18 cellular contexts compared by ENCODE assay signal in the genomic region with DNA sequence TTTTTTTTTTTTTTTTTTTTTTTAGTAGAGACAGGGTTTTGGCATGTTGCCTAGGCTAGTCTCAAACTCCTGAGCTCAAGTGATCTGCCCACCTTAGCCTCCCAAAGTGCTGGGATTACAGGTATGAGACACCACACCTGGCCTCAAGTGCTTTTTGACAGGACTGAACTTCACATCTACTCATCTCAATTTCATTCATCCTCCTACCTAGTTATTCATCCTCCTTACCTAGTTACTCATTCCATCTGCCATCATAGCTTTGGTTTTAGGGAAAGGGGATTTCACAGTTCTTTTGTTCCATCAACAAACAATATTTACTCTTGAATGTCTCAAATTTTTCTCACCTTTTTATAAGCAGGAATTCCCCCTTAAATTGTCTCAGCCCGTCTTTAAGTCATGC.
"Had no signal": no experiment of that assay in that cellular context is flagged by ENCODE, and none has a peak within 500 bp of the region (broad histone marks: within the 10 kb centered on the region; RNA-seq: fewer than 3 reads in every experiment).

No MANE protein-coding gene starts in this region.

- H3K9me3 ChIP-seq: colonic mucosa, left lung, right lobe of liver, transverse colon, vagina had no signal

- H3K36me3 Mint-ChIP-seq: activated naive CD8-positive, alpha-beta T cell treated with anti-CD3 and anti-CD28 coated beads for 36 hours; naive thymus-derived CD4-positive, alpha-beta T cell had no signal

- H3K27ac Mint-ChIP-seq: activated naive CD8-positive, alpha-beta T cell treated with anti-CD3 and anti-CD28 coated beads for 36 hours; activated T-cell treated with anti-CD3 and anti-CD28 coated beads, Interleukin-2, amount 50 U/mL, for 24 hours; naive thymus-derived CD4-positive, alpha-beta T cell; T-helper 2 cell treated with Interferon-gamma antibody and Interleukin-4, amounts not matched to agents 5 μg/mL and 100 μg/mL, for 36 hours had no signal

- DNase-seq: activated CD4-positive, CD25-positive, alpha-beta regulatory T cell treated with anti-CD3 and anti-CD28 coated beads, Interleukin-2, amount 50 U/mL, for 72 hours; activated naive CD4-positive, alpha-beta T cell treated with Interleukin-2 at 50 U/mL for 16 hours; activated naive CD8-positive, alpha-beta T cell treated with anti-CD3 and anti-CD28 coated beads for 36 hours; activated T-cell treated with anti-CD3 and anti-CD28 coated beads, Interleukin-2, amount 50 U/mL, for 24 hours; colonic mucosa; kidney; left lung; naive thymus-derived CD4-positive, alpha-beta T cell; posterior cingulate gyrus; right lobe of liver; stimulated activated CD4-positive, alpha-beta T cell treated with anti-CD3 and anti-CD28 coated beads, Interleukin-1b, Interleukin-23, amount 100 ng/mL, for 48 hours; transverse colon; WERI-Rb-1 had no signal

- H3K27me3 Mint-ChIP-seq: activated naive CD8-positive, alpha-beta T cell treated with anti-CD3 and anti-CD28 coated beads for 36 hours had no signal

- H3K27me3 ChIP-seq: colonic mucosa, left lung, right lobe of liver, transverse colon, vagina had no signal

- H3K4me1 ChIP-seq: colonic mucosa, left lung, right lobe of liver, transverse colon, vagina had no signal

- H3K4me3 ChIP-seq: colonic mucosa, left lung, lung, right lobe of liver, skin epidermis, transverse colon, vagina had no signal

- H3K27ac ChIP-seq: colonic mucosa, left lung, right lobe of liver, skin epidermis, transverse colon, vagina, WERI-Rb-1 had no signal

- ATAC-seq: left lung; naive thymus-derived CD4-positive, alpha-beta T cell; right lobe of liver had no signal

- H3K9me3 Mint-ChIP-seq: activated naive CD8-positive, alpha-beta T cell treated with anti-CD3 and anti-CD28 coated beads for 36 hours; activated T-cell treated with anti-CD3 and anti-CD28 coated beads, Interleukin-2, amount 50 U/mL, for 24 hours; naive thymus-derived CD4-positive, alpha-beta T cell; neural crest cell; T-helper 2 cell treated with Interferon-gamma antibody and Interleukin-4, amounts not matched to agents 5 μg/mL and 100 μg/mL, for 36 hours had no signal

- H3K4me3 Mint-ChIP-seq: activated naive CD8-positive, alpha-beta T cell treated with anti-CD3 and anti-CD28 coated beads for 36 hours; activated T-cell treated with anti-CD3 and anti-CD28 coated beads, Interleukin-2, amount 50 U/mL, for 24 hours; naive thymus-derived CD4-positive, alpha-beta T cell; neural crest cell; T-helper 2 cell treated with Interferon-gamma antibody and Interleukin-4, amounts not matched to agents 5 μg/mL and 100 μg/mL, for 36 hours had no signal

- H3K36me3 ChIP-seq: colonic mucosa, left lung, right lobe of liver, transverse colon, vagina, WERI-Rb-1 had no signal
